ENCODE assay signal across 8 cellular contexts in genomic region chr5:180808461-180809000, GRCh38. TPM values are rescaled to one million over a fixed set of nuclear protein-coding genes. Genes with fewer than 3 reads are reported as not detected.
A peak's percentile ranks its signal among the peaks of the same experiment; 100 is the strongest.
DNase-seq lines count a peak whose midpoint lies in the region; ATAC-seq, FAIRE-seq and TF ChIP-seq lines count a peak whose summit lies in the region.

No MANE protein-coding gene starts in this region.

- H3K4ac ChIP-seq in H9 (ENCODE audit: low read depth, low read length): no peak overlapping the region

- DNase-seq in H9 (no peak), fibroblast of villous mesenchyme (ENCODE audit: low read depth) (no peak), small intestine (peak; percentile 68), NCI-H1092 treated with DMSO at 0.1 percent for 48 hours (lab: John Stamatoyannopoulos, UW) (no peak), NCI-H1930 (lab: John Stamatoyannopoulos, UW) (no peak), HK-2 (ENCODE audit: unreplicated experiment) (no peak)

- H3K4me1 ChIP-seq in H9 (ENCODE audit: insufficient read depth, low read length) (peaks cover 11% of the 10 kb centered on the region), small intestine (ENCODE audit: control insufficient read depth in 2 of 2, insufficient read depth in 1 of 2, low read depth in 1 of 2, low read length in 1 of 2) (peaks cover 13 to 29% of the 10 kb centered on the region in 2 donors)

- no peaks in the 10 kb centered on the region; a peak in 2 of 5 replicates for H3K9me3 Mint-ChIP-seq in H9

- peaks cover 2 to 34% (median 19%) of the 10 kb centered on the region in 3 experiments; a peak in 6 of 7 replicates for H3K36me3 Mint-ChIP-seq in H9 (ENCODE audit: insufficient read depth in 1 of 3, low read depth in 3 of 3)

- peak overlapping the region in 1 of 3 experiments; percentile 37; a peak in 1 of 7 replicates for H3K27ac Mint-ChIP-seq in H9

- no peaks in the 10 kb centered on the region; the same call in 1 of the 2 replicates for H3K79me2 ChIP-seq in H9 (ENCODE audit: insufficient read depth, low read length)

- H3K18ac ChIP-seq in H9 (ENCODE audit: insufficient read length, low read depth, low read length): no peak overlapping the region

- H3K79me1 ChIP-seq in H9 (ENCODE audit: insufficient read depth, low read depth, low read length, poor library complexity, severe bottlenecking): no peaks in the 10 kb centered on the region

- H3K4me1 Mint-ChIP-seq in H9: peaks cover 51 to 63% of the 10 kb centered on the region in 2 experiments

- no peak overlapping the region for H2AK5ac ChIP-seq in H9 (ENCODE audit: insufficient read length, low read length)

- H4K8ac ChIP-seq in H9 (replicated peaks; ENCODE audit: insufficient read length, low read depth, low read length): no peak overlapping the region

- no peak overlapping the region for H2AFZ ChIP-seq in H9 (ENCODE audit: low read length)

- H3K36me3 ChIP-seq in small intestine (ENCODE audit: control insufficient read depth in 2 of 2, insufficient read depth in 2 of 2, low read length in 2 of 2): no peaks in the 10 kb centered on the region

- H2BK5ac ChIP-seq in H9 (ENCODE audit: insufficient read length, low read length): no peak overlapping the region

- no peak overlapping the region for H4K5ac ChIP-seq in H9 (ENCODE audit: insufficient read length, low read depth, low read length)

- no peak overlapping the region for H3K9ac ChIP-seq in H9 (ENCODE audit: extremely low read depth, insufficient read length, low read length)

- no peak overlapping the region for H4K91ac ChIP-seq in H9 (ENCODE audit: insufficient read length, low read depth, low read length)

- H2BK20ac ChIP-seq in H9 (ENCODE audit: low read depth, low read length, poor library complexity, severe bottlenecking): no peak overlapping the region

- H3K9me3 ChIP-seq in H9 (ENCODE audit: control insufficient read depth, low read depth, low read length) (no peaks in the 10 kb centered on the region), small intestine (ENCODE audit: control insufficient read depth, low read depth) (no peaks in the 10 kb centered on the region)

- H3K23ac ChIP-seq in H9 (ENCODE audit: insufficient read length, low read depth, low read length): no peak overlapping the region

- no peak overlapping the region for H3K56ac ChIP-seq in H9 (ENCODE audit: insufficient read length, low read depth, low read length)

- peak overlapping the region; percentile 35 to 84 for H3K4me3 Mint-ChIP-seq in H9

- H3K14ac ChIP-seq in H9 (ENCODE audit: insufficient read depth, low read length): no peak overlapping the region

- no peak overlapping the region for H2BK12ac ChIP-seq in H9 (ENCODE audit: insufficient read length, low read depth, low read length)

- H3K27ac ChIP-seq in H9 (ENCODE audit: insufficient read length, low read depth, low read length) (no peak overlapping the region), small intestine (ENCODE audit: low read depth in 1 of 2, low read length in 1 of 2) (peak overlapping the region; percentile 73 to 83)

- H3K4me3 ChIP-seq in WI38 (ENCODE audit: low read depth, low read length) (peak overlapping the region; percentile 75), fibroblast of villous mesenchyme (ENCODE audit: low read depth, low read length) (peak overlapping the region; percentile 90), small intestine (ENCODE audit: low read depth in 1 of 2, low read length in 2 of 2) (peak overlapping the region in 1 of 2 donors; percentile 66)

- H3T11ph ChIP-seq in H9 (ENCODE audit: low read length): no peak overlapping the region

- no peak overlapping the region for H2BK15ac ChIP-seq in H9 (ENCODE audit: low read depth, low read length)

- no peak for FAIRE-seq in small intestine (lab: Jason Lieb, UNC)

- ATAC-seq in HG02763 (IDR thresholded peaks at IDR 0.05; ENCODE audit: unreplicated experiment): no peak

- H2BK120ac ChIP-seq in H9 (ENCODE audit: low read depth, low read length, poor library complexity, severe bottlenecking): no peak overlapping the region

- no CpG with 5 or more reads among the region's 5 CpGs for WGBS in H9 (ENCODE audit: extremely low coverage, insufficient read length, low lambda C conversion rate)
- WGBS in small intestine, 3 donors: 46 to 71% (median 51%) methylated on average over 5 of the region's 5 CpGs

- no peaks in the 10 kb centered on the region for H4K20me1 ChIP-seq in H9 (ENCODE audit: control insufficient read depth, insufficient read depth, insufficient read length)

- no peaks in the 10 kb centered on the region for H3K27me3 Mint-ChIP-seq in H9 (ENCODE audit: low read depth)

- H3K27me3 ChIP-seq in H9 (ENCODE audit: insufficient read depth, low read length) (no peaks in the 10 kb centered on the region), small intestine (ENCODE audit: control insufficient read depth in 2 of 2, insufficient read depth in 2 of 2, low read length in 2 of 2) (no peaks in the 10 kb centered on the region)

- peaks cover 15% of the 10 kb centered on the region for H3K23me2 ChIP-seq in H9 (ENCODE audit: insufficient read length, low read depth, low read length, poor library complexity, severe bottlenecking)

- peak overlapping the region; percentile 81 for H3K4me2 ChIP-seq in H9 (ENCODE audit: insufficient read depth, insufficient read length, low read length)

- TF ChIP-seq CTCF in H9 (conservative IDR thresholded peaks at IDR 0.05): no peak
- no peak for TF ChIP-seq CTCF in WI38 (IDR thresholded peaks at IDR 0.05; ENCODE audit: low read depth, low read length)
- no peak for TF ChIP-seq CTCF in fibroblast of villous mesenchyme (IDR thresholded peaks at IDR 0.05; ENCODE audit: insufficient read depth, low read depth, low read length)

RNA-seq across cellular contexts. Expression of gene MGAT1, which starts 5.9 kb away (rescaled TPM):
- total RNA-seq in H9 (2021) (72.2 and 72.7 TPM in 2 replicates), fibroblast of villous mesenchyme (98.6 and 104 TPM in 2 replicates)
- 100 to 1,000 TPM in 1 of 3 donors, 10 to 100 TPM in 2; 52.3 to 125 (median 65.9) TPM for polyA plus RNA-seq in small intestine

RNA-seq across cellular contexts. Expression of gene ZFP62, which starts 52.5 kb away (rescaled TPM):
- 16.2 and 19.6 TPM in 2 replicates for total RNA-seq in H9 (2021)
- 12.5 and 15.1 TPM in 2 replicates for total RNA-seq in fibroblast of villous mesenchyme
- 10 to 100 TPM in 2 of 3 donors, 1 to 10 TPM in 1; 8.7 to 17.6 (median 14.9) TPM for polyA plus RNA-seq in small intestine
